Comparison of ENCODE assay signal across 16 cellular contexts in genomic region chr22:20464912-20465758, GRCh38. TPM values are rescaled to one million over a fixed set of nuclear protein-coding genes. Genes with fewer than 3 reads are reported as not detected.
DNase-seq lines count a peak whose midpoint lies in the region; ATAC-seq, FAIRE-seq and TF ChIP-seq lines count a peak whose summit lies in the region.
"Had no signal": no experiment of that assay in that cellular context is flagged by ENCODE, and none has a peak within 500 bp of the region (broad histone marks: within the 10 kb centered on the region; RNA-seq: fewer than 3 reads in every experiment).

No MANE protein-coding gene starts in this region.

- no peak for DNase-seq in activated T-cell treated with anti-CD3 and anti-CD28 coated beads, Interleukin-2, amount 50 U/mL, for 4 hours
- DNase-seq in activated T-cell treated with anti-CD3 and anti-CD28 coated beads for 4 hours (no peak), K562 (ENCODE audit: extremely low read depth in 1 of 4, low spot score in 3 of 4) (no peak), posterior vena cava (ENCODE audit: low spot score) (peak; percentile 16), left cardiac atrium (no peak), A172 (ENCODE audit: low spot score) (no peak)
- DNase-seq: adrenal gland, DMS79, NCI-H774, OCI-M1, retina, SHP77 had no signal

- peak overlapping the region; percentile 29 for H3K4me3 Mint-ChIP-seq in activated T-cell treated with anti-CD3 and anti-CD28 coated beads, Interleukin-2, amount 50 U/mL, for 4 hours
- H3K4me3 Mint-ChIP-seq in IgD-negative memory B cell = peak overlapping the region in 2 of 4 donors; percentile 22 to 76

- H3K36me3 Mint-ChIP-seq in activated T-cell treated with anti-CD3 and anti-CD28 coated beads, Interleukin-2, amount 50 U/mL, for 4 hours (ENCODE audit: insufficient read depth) = peaks cover 8% of the 10 kb centered on the region
- H3K36me3 Mint-ChIP-seq in IgD-negative memory B cell = peaks cover 4% of the 10 kb centered on the region

- H3K4me2 ChIP-seq in K562 (ENCODE audit: insufficient read depth, low read length) = no peak overlapping the region

- CTCF ChIA-PET in K562 (lab: Yijun Ruan, JAX; ENCODE audit: low intra/inter-chr PET ratio) = no interaction called here

- no peak for TF ChIP-seq RAD21 in K562 (CRISPR knock-in tag; conservative IDR thresholded peaks at IDR 0.05 in 1 of 2, IDR thresholded peaks at IDR 0.05 in 1 of 2)

- TF ChIP-seq CTCF in K562 (IDR thresholded peaks at IDR 0.05 in 2 of 3, conservative IDR thresholded peaks at IDR 0.05 in 1 of 3; ENCODE audit: insufficient read depth in 2 of 3, low read depth in 1 of 3, low read length in 3 of 3) = 0 out of 6 replicates have a peak, but pooled peaks of 1 of the 3 experiments have one; percentile 2

- H3K79me2 ChIP-seq in K562 (ENCODE audit: control insufficient read depth, insufficient read depth, low read length) = no peaks in the 10 kb centered on the region

- TF ChIP-seq POLR2A in K562 (conservative IDR thresholded peaks at IDR 0.05) = no peak

- no peaks in the 10 kb centered on the region for H3K9me3 Mint-ChIP-seq in activated T-cell treated with anti-CD3 and anti-CD28 coated beads, Interleukin-2, amount 50 U/mL, for 4 hours
- no peaks in the 10 kb centered on the region for H3K9me3 Mint-ChIP-seq in IgD-negative memory B cell

- H2AFZ ChIP-seq in K562 (ENCODE audit: low read depth, low read length) = no peak overlapping the region

- no peak overlapping the region for H3K4me3 ChIP-seq in K562
- H3K4me3 ChIP-seq: adrenal gland, dorsolateral prefrontal cortex had no signal

- ATAC-seq in activated T-cell treated with anti-CD3 and anti-CD28 coated beads, Interleukin-2, amount 50 U/mL, for 4 hours = no peak
- ATAC-seq in K562 (peak; percentile 5; the same call in 2 of the 3 replicates), left cardiac atrium (no peak), HG03039 (IDR thresholded peaks at IDR 0.05; ENCODE audit: unreplicated experiment) (no peak)

- no peak for TF ChIP-seq EP300 in K562 (IDR thresholded peaks at IDR 0.05; ENCODE audit: low read length)

- H3K9me1 ChIP-seq in K562 (ENCODE audit: control insufficient read depth, insufficient read depth, low read length) = no peaks in the 10 kb centered on the region

- peak overlapping the region; percentile 80 to 97 (median 81) for H3K27ac Mint-ChIP-seq in IgD-negative memory B cell

- H3K36me3 ChIP-seq in K562 (ENCODE audit: control insufficient read depth, insufficient read depth, low read length) = no peaks in the 10 kb centered on the region

- H4K20me1 ChIP-seq in K562 (replicated peaks; ENCODE audit: control insufficient read depth, insufficient read depth, low read length) = peaks cover 20% of the 10 kb centered on the region

- peak overlapping the region in 1 of 2 experiments; percentile 3; a peak in 2 of 4 replicates for H3K9ac ChIP-seq in K562 (ENCODE audit: insufficient read depth in 1 of 2, low read depth in 2 of 2, low read length in 2 of 2)

- intact Hi-C loops in K562 (cut with micrococcal nuclease) = no loop called here
- intact Hi-C loops in posterior vena cava (cut with DNase I) = no loop called here
- intact Hi-C loops in left cardiac atrium (cut with DNase I) = no loop called here

- H3K27me3 ChIP-seq in K562 (ENCODE audit: control insufficient read depth in 2 of 2, insufficient read depth in 2 of 2, low read length in 2 of 2) = peaks cover 15 to 25% of the 10 kb centered on the region in 2 experiments; a peak in 4 of 5 replicates
- H3K27me3 ChIP-seq: adrenal gland, dorsolateral prefrontal cortex had no signal

- no peak overlapping the region for H3K27ac ChIP-seq in K562 (ENCODE audit: extremely low read depth, low read depth, low read length)
- H3K27ac ChIP-seq: adrenal gland had no signal

- BruUV-seq in K562 (replicated peaks; lab: Mats Ljungman, UMichigan) = no TSS peak

- FAIRE-seq in K562 (lab: Jason Lieb, UNC) = no peak
- FAIRE-seq: frontal cortex had no signal

- 39% methylated on average over 32 of the region's 32 CpGs for WGBS in K562 (ENCODE audit: insufficient coverage, low coverage, missing lambda C conversion rate)

- H3K27me3 Mint-ChIP-seq in activated T-cell treated with anti-CD3 and anti-CD28 coated beads, Interleukin-2, amount 50 U/mL, for 4 hours (ENCODE audit: low read depth) = no peaks in the 10 kb centered on the region
- no peaks in the 10 kb centered on the region for H3K27me3 Mint-ChIP-seq in IgD-negative memory B cell

- in situ Hi-C loops in K562 (cut with MboI) = no loop called here

- peaks cover 7 to 13% of the 10 kb centered on the region in 2 experiments; a peak in 4 of 5 replicates for H3K4me1 ChIP-seq in K562 (replicated peaks in 1 of 2; ENCODE audit: control insufficient read depth in 2 of 2, insufficient read depth in 2 of 2, low read length in 2 of 2)

- peaks cover 64% of the 10 kb centered on the region for H3K4me1 Mint-ChIP-seq in activated T-cell treated with anti-CD3 and anti-CD28 coated beads, Interleukin-2, amount 50 U/mL, for 4 hours (ENCODE audit: low read depth)
- peaks cover 22 to 41% (median 36%) of the 10 kb centered on the region in 3 donors for H3K4me1 Mint-ChIP-seq in IgD-negative memory B cell

- no peaks in the 10 kb centered on the region for H3K9me3 ChIP-seq in K562 (replicated peaks; ENCODE audit: control insufficient read depth, insufficient read depth, low read depth, low read length)
- H3K9me3 ChIP-seq: adrenal gland had no signal

- POLR2A ChIA-PET in K562 (lab: Yijun Ruan, JAX) = interaction anchor here (0.6 to 3.7 kb wide), 11 partner anchors 10 to 187 kb away, joined by 3 to 22 read pairs (median 4); partner anchors contain the start of gene MED15

RNA-seq across cellular contexts. Expression of gene SCARF2, which starts 27.5 kb away (rescaled TPM):
- under 1 TPM; 0.24 to 0.46 (median 0.37) TPM for total RNA-seq in activated T-cell treated with anti-CD3 and anti-CD28 coated beads, Interleukin-2, amount 50 U/mL, for 4 hours
- polyA plus RNA-seq in IgD-negative memory B cell (0.16 TPM), K562 (2011; rRNA removed) (0.06 and 0.26 TPM in 2 replicates), K562 (2014; fragmentation: Illumina TruSeq; extraction: Trizol) (not detected in 2 replicates), K562 (2014; fragmentation: Nextera tagmentation; extraction: Ambion mirVana) (not detected), K562 (2014; rRNA removed) (0.13 and 0.23 TPM in 2 replicates)
- 0.65 TPM in 1 of 2 replicates, not detected in the other for total RNA-seq in K562 (2011; cell fraction: chromatin; rRNA removed; ENCODE audit: low replicate concordance)
- 0.50 and 0.92 TPM in 2 replicates for total RNA-seq in K562 (2011; cell fraction: nucleolus; rRNA removed)
- total RNA-seq in K562 (2011; cell fraction: nucleoplasm; rRNA removed) = 0.15 TPM in 2 replicates
- total RNA-seq in K562 (2014; rRNA removed) (0.20 and 0.32 TPM in 2 replicates), K562 (2014; rRNA removed; fragmentation: Illumina TruSeq; extraction: Trizol) (not detected in 2 replicates), K562 (2015; rRNA removed; fragmentation: Illumina TruSeq; extraction: Trizol) (not detected in 2 replicates), K562 (2021) (0.13 and 0.29 TPM in 2 replicates), posterior vena cava (10 to 100 TPM; 18.6 to 26.7 TPM), left cardiac atrium (1 to 10 TPM; 3.2 to 8.3 TPM)
- 0.15 and 0.25 TPM in 2 replicates for polyA plus RNA-seq in K562 (2011; cell fraction: cytosol; rRNA removed)
- polyA plus RNA-seq in K562 (2011; cell fraction: nucleus; rRNA removed) = 0.61 and 0.65 TPM in 2 replicates
- 0.21 and 1.3 TPM in 2 replicates for polyA plus RNA-seq in K562 (2012)
- not detected in 2 replicates for polyA minus RNA-seq in K562 (2011; rRNA and poly(A)+ RNA removed)
- polyA minus RNA-seq in K562 (2011; cell fraction: cytosol; rRNA and poly(A)+ RNA removed) = not detected in 2 replicates
- 0.22 and 0.27 TPM in 2 replicates for polyA minus RNA-seq in K562 (2011; cell fraction: nucleus; rRNA and poly(A)+ RNA removed)
- 38.2 and 46.6 TPM in 2 replicates for total RNA-seq in A172 (2014; rRNA removed; shearing (Covaris generic))

RNA-seq across cellular contexts. Expression of gene KLHL22, which starts 30.5 kb away (rescaled TPM):
- 1 to 10 TPM; 4.6 to 5.8 (median 5.7) TPM for total RNA-seq in activated T-cell treated with anti-CD3 and anti-CD28 coated beads, Interleukin-2, amount 50 U/mL, for 4 hours
- polyA plus RNA-seq in IgD-negative memory B cell (20.8 TPM), K562 (2011; rRNA removed) (25.6 and 43.0 TPM in 2 replicates), K562 (2014; fragmentation: Illumina TruSeq; extraction: Trizol) (15.4 and 16.5 TPM in 2 replicates), K562 (2014; fragmentation: Nextera tagmentation; extraction: Ambion mirVana) (1 to 10 TPM; 1.3 to 1.8 TPM), K562 (2014; rRNA removed) (15.8 and 18.6 TPM in 2 replicates)
- 116 and 152 TPM in 2 replicates for total RNA-seq in K562 (2011; cell fraction: chromatin; rRNA removed; ENCODE audit: low replicate concordance)
- 68.5 and 75.0 TPM in 2 replicates for total RNA-seq in K562 (2011; cell fraction: nucleolus; rRNA removed)
- 88.1 and 101 TPM in 2 replicates for total RNA-seq in K562 (2011; cell fraction: nucleoplasm; rRNA removed)
- total RNA-seq in K562 (2014; rRNA removed) (15.1 and 15.6 TPM in 2 replicates), K562 (2014; rRNA removed; fragmentation: Illumina TruSeq; extraction: Trizol) (13.5 and 15.3 TPM in 2 replicates), K562 (2015; rRNA removed; fragmentation: Illumina TruSeq; extraction: Trizol) (15.2 and 15.7 TPM in 2 replicates), K562 (2021) (20.1 and 21.1 TPM in 2 replicates), posterior vena cava (10 to 100 TPM; 16.3 to 20.0 TPM), left cardiac atrium (10 to 100 TPM; 18.7 to 19.6 TPM)
- polyA plus RNA-seq in K562 (2011; cell fraction: cytosol; rRNA removed) = 24.5 and 36.2 TPM in 2 replicates
- polyA plus RNA-seq in K562 (2011; cell fraction: nucleus; rRNA removed) = 73.7 and 92.5 TPM in 2 replicates
- polyA plus RNA-seq in K562 (2012) = 15.0 and 42.6 TPM in 2 replicates
- polyA minus RNA-seq in K562 (2011; rRNA and poly(A)+ RNA removed) = 24.1 and 42.3 TPM in 2 replicates
- polyA minus RNA-seq in K562 (2011; cell fraction: cytosol; rRNA and poly(A)+ RNA removed) = 13.4 and 21.4 TPM in 2 replicates
- polyA minus RNA-seq in K562 (2011; cell fraction: nucleus; rRNA and poly(A)+ RNA removed) = 36.2 and 65.9 TPM in 2 replicates
- 12.0 and 13.6 TPM in 2 replicates for total RNA-seq in A172 (2014; rRNA removed; shearing (Covaris generic))

RNA-seq across cellular contexts. Expression of gene MED15, which starts 42.3 kb away (rescaled TPM):
- total RNA-seq in activated T-cell treated with anti-CD3 and anti-CD28 coated beads, Interleukin-2, amount 50 U/mL, for 4 hours = 10 to 100 TPM; 83.2 to 90.5 (median 84.0) TPM
- polyA plus RNA-seq in IgD-negative memory B cell (50.2 TPM), K562 (2011; rRNA removed) (40.4 and 111 TPM in 2 replicates), K562 (2014; fragmentation: Illumina TruSeq; extraction: Trizol) (76.0 and 122 TPM in 2 replicates), K562 (2014; fragmentation: Nextera tagmentation; extraction: Ambion mirVana) (1 to 10 TPM; 4.0 to 5.2 TPM), K562 (2014; rRNA removed) (102 and 130 TPM in 2 replicates)
- 482 and 971 TPM in 2 replicates for total RNA-seq in K562 (2011; cell fraction: chromatin; rRNA removed; ENCODE audit: low replicate concordance)
- total RNA-seq in K562 (2011; cell fraction: nucleolus; rRNA removed) = 663 TPM in 2 replicates
- 469 and 476 TPM in 2 replicates for total RNA-seq in K562 (2011; cell fraction: nucleoplasm; rRNA removed)
- total RNA-seq in K562 (2014; rRNA removed) (72.6 and 103 TPM in 2 replicates), K562 (2014; rRNA removed; fragmentation: Illumina TruSeq; extraction: Trizol) (26.1 and 26.4 TPM in 2 replicates), K562 (2015; rRNA removed; fragmentation: Illumina TruSeq; extraction: Trizol) (59.2 and 60.1 TPM in 2 replicates), K562 (2021) (264 and 271 TPM in 2 replicates), posterior vena cava (10 to 100 TPM; 75.9 to 80.5 TPM), left cardiac atrium (10 to 100 TPM; 42.7 to 47.9 TPM)
- 75.5 and 117 TPM in 2 replicates for polyA plus RNA-seq in K562 (2011; cell fraction: cytosol; rRNA removed)
- 369 and 471 TPM in 2 replicates for polyA plus RNA-seq in K562 (2011; cell fraction: nucleus; rRNA removed)
- 148 and 229 TPM in 2 replicates for polyA plus RNA-seq in K562 (2012)
- polyA minus RNA-seq in K562 (2011; rRNA and poly(A)+ RNA removed) = 98.8 and 108 TPM in 2 replicates
- polyA minus RNA-seq in K562 (2011; cell fraction: cytosol; rRNA and poly(A)+ RNA removed) = 188 and 326 TPM in 2 replicates
- polyA minus RNA-seq in K562 (2011; cell fraction: nucleus; rRNA and poly(A)+ RNA removed) = 310 and 409 TPM in 2 replicates
- total RNA-seq in A172 (2014; rRNA removed; shearing (Covaris generic)) = 24.7 and 29.7 TPM in 2 replicates
